In genomic region chr17:78128616-78129384, GRCh38 we compare ENCODE assay signal across 1 cellular context.
A peak's percentile ranks its signal among the peaks of the same experiment; 100 is the strongest.
TF ChIP-seq lines count a peak whose summit lies in the region.

TMC6 (minus strand) TSS chr17:78128755; CDS start chr17:78126832, 1,923 bp downstream.

TF ChIP-seq in HepG2, 621 proteins besides CTCF, POLR2A, EP300 and RAD21 (continued from another document and continues in another):
- TF ChIP-seq, protein P1, sequence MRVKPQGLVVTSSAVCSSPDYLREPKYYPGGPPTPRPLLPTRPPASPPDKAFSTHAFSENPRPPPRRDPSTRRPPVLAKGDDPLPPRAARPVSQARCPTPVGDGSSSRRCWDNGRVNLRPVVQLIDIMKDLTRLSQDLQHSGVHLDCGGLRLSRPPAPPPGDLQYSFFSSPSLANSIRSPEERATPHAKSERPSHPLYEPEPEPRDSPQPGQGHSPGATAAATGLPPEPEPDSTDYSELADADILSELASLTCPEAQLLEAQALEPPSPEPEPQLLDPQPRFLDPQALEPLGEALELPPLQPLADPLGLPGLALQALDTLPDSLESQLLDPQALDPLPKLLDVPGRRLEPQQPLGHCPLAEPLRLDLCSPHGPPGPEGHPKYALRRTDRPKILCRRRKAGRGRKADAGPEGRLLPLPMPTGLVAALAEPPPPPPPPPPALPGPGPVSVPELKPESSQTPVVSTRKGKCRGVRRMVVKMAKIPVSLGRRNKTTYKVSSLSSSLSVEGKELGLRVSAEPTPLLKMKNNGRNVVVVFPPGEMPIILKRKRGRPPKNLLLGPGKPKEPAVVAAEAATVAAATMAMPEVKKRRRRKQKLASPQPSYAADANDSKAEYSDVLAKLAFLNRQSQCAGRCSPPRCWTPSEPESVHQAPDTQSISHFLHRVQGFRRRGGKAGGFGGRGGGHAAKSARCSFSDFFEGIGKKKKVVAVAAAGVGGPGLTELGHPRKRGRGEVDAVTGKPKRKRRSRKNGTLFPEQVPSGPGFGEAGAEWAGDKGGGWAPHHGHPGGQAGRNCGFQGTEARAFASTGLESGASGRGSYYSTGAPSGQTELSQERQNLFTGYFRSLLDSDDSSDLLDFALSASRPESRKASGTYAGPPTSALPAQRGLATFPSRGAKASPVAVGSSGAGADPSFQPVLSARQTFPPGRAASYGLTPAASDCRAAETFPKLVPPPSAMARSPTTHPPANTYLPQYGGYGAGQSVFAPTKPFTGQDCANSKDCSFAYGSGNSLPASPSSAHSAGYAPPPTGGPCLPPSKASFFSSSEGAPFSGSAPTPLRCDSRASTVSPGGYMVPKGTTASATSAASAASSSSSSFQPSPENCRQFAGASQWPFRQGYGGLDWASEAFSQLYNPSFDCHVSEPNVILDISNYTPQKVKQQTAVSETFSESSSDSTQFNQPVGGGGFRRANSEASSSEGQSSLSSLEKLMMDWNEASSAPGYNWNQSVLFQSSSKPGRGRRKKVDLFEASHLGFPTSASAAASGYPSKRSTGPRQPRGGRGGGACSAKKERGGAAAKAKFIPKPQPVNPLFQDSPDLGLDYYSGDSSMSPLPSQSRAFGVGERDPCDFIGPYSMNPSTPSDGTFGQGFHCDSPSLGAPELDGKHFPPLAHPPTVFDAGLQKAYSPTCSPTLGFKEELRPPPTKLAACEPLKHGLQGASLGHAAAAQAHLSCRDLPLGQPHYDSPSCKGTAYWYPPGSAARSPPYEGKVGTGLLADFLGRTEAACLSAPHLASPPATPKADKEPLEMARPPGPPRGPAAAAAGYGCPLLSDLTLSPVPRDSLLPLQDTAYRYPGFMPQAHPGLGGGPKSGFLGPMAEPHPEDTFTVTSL (CRISPR knock-in tag; IDR thresholded peaks at IDR 0.05; ENCODE audit: borderline replicate concordance) = no peak; the same call in 1 of the 2 replicates
- TF ChIP-seq ZNF569 (CRISPR knock-in tag; IDR thresholded peaks at IDR 0.05; ENCODE audit: borderline replicate concordance) = no peak
- TF ChIP-seq SRF (IDR thresholded peaks at IDR 0.05; ENCODE audit: low read depth, low read length) = no peak
- TF ChIP-seq MIXL1 (CRISPR knock-in tag; IDR thresholded peaks at IDR 0.05) = no peak
- no peak; the same call in 1 of the 2 replicates for TF ChIP-seq ZNF235 (CRISPR knock-in tag; IDR thresholded peaks at IDR 0.05; ENCODE audit: borderline replicate concordance)
- peak; percentile 74 for TF ChIP-seq ZNF788 (CRISPR knock-in tag; IDR thresholded peaks at IDR 0.05; ENCODE audit: borderline replicate concordance)
- TF ChIP-seq HOXA3 (CRISPR knock-in tag; IDR thresholded peaks at IDR 0.05) = peak; percentile 38
- TF ChIP-seq TFDP2 (CRISPR knock-in tag; IDR thresholded peaks at IDR 0.05) = no peak
- TF ChIP-seq ZNF281 (CRISPR knock-in tag; IDR thresholded peaks at IDR 0.05; ENCODE audit: borderline replicate concordance) = no peak
- TF ChIP-seq ZNF547 (CRISPR knock-in tag; IDR thresholded peaks at IDR 0.05) = no peak
- TF ChIP-seq, protein P2, sequence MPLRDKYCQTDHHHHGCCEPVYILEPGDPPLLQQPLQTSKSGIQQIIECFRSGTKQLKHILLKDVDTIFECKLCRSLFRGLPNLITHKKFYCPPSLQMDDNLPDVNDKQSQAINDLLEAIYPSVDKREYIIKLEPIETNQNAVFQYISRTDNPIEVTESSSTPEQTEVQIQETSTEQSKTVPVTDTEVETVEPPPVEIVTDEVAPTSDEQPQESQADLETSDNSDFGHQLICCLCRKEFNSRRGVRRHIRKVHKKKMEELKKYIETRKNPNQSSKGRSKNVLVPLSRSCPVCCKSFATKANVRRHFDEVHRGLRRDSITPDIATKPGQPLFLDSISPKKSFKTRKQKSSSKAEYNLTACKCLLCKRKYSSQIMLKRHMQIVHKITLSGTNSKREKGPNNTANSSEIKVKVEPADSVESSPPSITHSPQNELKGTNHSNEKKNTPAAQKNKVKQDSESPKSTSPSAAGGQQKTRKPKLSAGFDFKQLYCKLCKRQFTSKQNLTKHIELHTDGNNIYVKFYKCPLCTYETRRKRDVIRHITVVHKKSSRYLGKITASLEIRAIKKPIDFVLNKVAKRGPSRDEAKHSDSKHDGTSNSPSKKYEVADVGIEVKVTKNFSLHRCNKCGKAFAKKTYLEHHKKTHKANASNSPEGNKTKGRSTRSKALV (CRISPR knock-in tag; IDR thresholded peaks at IDR 0.05) = no peak
- TF ChIP-seq MAZ (IDR thresholded peaks at IDR 0.05; ENCODE audit: borderline replicate concordance, low read depth, low read length) = no peak
- peak; percentile 89 for TF ChIP-seq MAZ (CRISPR knock-in tag; IDR thresholded peaks at IDR 0.05; ENCODE audit: low read depth)
- peak; percentile 90 for TF ChIP-seq ARID4A (CRISPR knock-in tag; IDR thresholded peaks at IDR 0.05; ENCODE audit: borderline replicate concordance)
- TF ChIP-seq SIN3A (IDR thresholded peaks at IDR 0.05; ENCODE audit: borderline replicate concordance, low read depth, low read length) = 0 out of 2 replicates have a peak, but pooled peaks have one; percentile 53
- TF ChIP-seq, protein P3, sequence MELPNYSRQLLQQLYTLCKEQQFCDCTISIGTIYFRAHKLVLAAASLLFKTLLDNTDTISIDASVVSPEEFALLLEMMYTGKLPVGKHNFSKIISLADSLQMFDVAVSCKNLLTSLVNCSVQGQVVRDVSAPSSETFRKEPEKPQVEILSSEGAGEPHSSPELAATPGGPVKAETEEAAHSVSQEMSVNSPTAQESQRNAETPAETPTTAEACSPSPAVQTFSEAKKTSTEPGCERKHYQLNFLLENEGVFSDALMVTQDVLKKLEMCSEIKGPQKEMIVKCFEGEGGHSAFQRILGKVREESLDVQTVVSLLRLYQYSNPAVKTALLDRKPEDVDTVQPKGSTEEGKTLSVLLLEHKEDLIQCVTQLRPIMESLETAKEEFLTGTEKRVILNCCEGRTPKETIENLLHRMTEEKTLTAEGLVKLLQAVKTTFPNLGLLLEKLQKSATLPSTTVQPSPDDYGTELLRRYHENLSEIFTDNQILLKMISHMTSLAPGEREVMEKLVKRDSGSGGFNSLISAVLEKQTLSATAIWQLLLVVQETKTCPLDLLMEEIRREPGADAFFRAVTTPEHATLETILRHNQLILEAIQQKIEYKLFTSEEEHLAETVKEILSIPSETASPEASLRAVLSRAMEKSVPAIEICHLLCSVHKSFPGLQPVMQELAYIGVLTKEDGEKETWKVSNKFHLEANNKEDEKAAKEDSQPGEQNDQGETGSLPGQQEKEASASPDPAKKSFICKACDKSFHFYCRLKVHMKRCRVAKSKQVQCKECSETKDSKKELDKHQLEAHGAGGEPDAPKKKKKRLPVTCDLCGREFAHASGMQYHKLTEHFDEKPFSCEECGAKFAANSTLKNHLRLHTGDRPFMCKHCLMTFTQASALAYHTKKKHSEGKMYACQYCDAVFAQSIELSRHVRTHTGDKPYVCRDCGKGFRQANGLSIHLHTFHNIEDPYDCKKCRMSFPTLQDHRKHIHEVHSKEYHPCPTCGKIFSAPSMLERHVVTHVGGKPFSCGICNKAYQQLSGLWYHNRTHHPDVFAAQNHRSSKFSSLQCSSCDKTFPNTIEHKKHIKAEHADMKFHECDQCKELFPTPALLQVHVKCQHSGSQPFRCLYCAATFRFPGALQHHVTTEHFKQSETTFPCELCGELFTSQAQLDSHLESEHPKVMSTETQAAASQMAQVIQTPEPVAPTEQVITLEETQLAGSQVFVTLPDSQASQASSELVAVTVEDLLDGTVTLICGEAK (IDR thresholded peaks at IDR 0.05) = no peak
- TF ChIP-seq, protein P3 (CRISPR knock-in tag; IDR thresholded peaks at IDR 0.05) = peak; percentile 62; the same call in 1 of the 2 replicates
- TF ChIP-seq, protein P4, sequence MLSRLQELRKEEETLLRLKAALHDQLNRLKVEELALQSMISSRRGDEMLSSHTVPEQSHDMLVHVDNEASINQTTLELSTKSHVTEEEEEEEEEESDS (CRISPR knock-in tag; IDR thresholded peaks at IDR 0.05; ENCODE audit: borderline replicate concordance) = no peak
- 0 out of 2 replicates have a peak, but pooled peaks have one; percentile 12 for TF ChIP-seq ZNF546 (CRISPR knock-in tag; conservative IDR thresholded peaks at IDR 0.05)
- no peak for TF ChIP-seq SRSF9 (IDR thresholded peaks at IDR 0.05; ENCODE audit: borderline replicate concordance, insufficient read depth, low read depth, low read length, poor library complexity, severe bottlenecking)
- no peak for TF ChIP-seq ZSCAN22 (CRISPR knock-in tag; IDR thresholded peaks at IDR 0.05)
- peak; percentile 61; the same call in 1 of the 2 replicates for TF ChIP-seq RXRB (CRISPR knock-in tag; IDR thresholded peaks at IDR 0.05; ENCODE audit: borderline replicate concordance)
- peak; percentile 73; the same call in 1 of the 2 replicates for TF ChIP-seq ZNF878 (CRISPR knock-in tag; IDR thresholded peaks at IDR 0.05)
- TF ChIP-seq ZNF44 (CRISPR knock-in tag; IDR thresholded peaks at IDR 0.05) = no peak
- TF ChIP-seq ZNF33A (CRISPR knock-in tag; IDR thresholded peaks at IDR 0.05; ENCODE audit: borderline replicate concordance) = peak; percentile 11; the same call in 1 of the 2 replicates
